Comparison of ENCODE assay signal across 9 cellular contexts in genomic region chr9:120894404-120895226, GRCh38. TPM values are rescaled to one million over a fixed set of nuclear protein-coding genes. Genes with fewer than 3 reads are reported as not detected.
DNase-seq lines count a peak whose midpoint lies in the region; ATAC-seq and TF ChIP-seq lines count a peak whose summit lies in the region.
"Had no signal": no experiment of that assay in that cellular context is flagged by ENCODE, and none has a peak within 500 bp of the region (broad histone marks: within the 10 kb centered on the region; RNA-seq: fewer than 3 reads in every experiment).

No MANE protein-coding gene starts in this region.

- H3K4me1 Mint-ChIP-seq in activated naive CD8-positive, alpha-beta T cell treated with anti-CD3 and anti-CD28 coated beads, Interleukin-2, amount 50 U/mL, for 24 hours, result peaks cover 93% of the 10 kb centered on the region
- H3K4me1 Mint-ChIP-seq in stimulated activated effector memory CD8-positive, alpha-beta T cell treated with anti-CD3 and anti-CD28 coated beads, Interleukin-12 subunit alpha, Interleukin-12 subunit beta, amount 100 ng/mL, for 72 hours, result peaks cover 62% of the 10 kb centered on the region

- H3K9ac ChIP-seq in HUES48 (ENCODE audit: low read depth, low read length), result no peak overlapping the region

- H3K27me3 Mint-ChIP-seq in activated naive CD8-positive, alpha-beta T cell treated with anti-CD3 and anti-CD28 coated beads, Interleukin-2, amount 50 U/mL, for 24 hours, result no peaks in the 10 kb centered on the region

- peaks cover 8% of the 10 kb centered on the region for H3K36me3 Mint-ChIP-seq in activated naive CD8-positive, alpha-beta T cell treated with anti-CD3 and anti-CD28 coated beads, Interleukin-2, amount 50 U/mL, for 24 hours (ENCODE audit: low read depth)
- peaks cover 96% of the 10 kb centered on the region for H3K36me3 Mint-ChIP-seq in stimulated activated effector memory CD8-positive, alpha-beta T cell treated with anti-CD3 and anti-CD28 coated beads, Interleukin-12 subunit alpha, Interleukin-12 subunit beta, amount 100 ng/mL, for 72 hours

- TF ChIP-seq CTCF in hepatocyte (IDR thresholded peaks at IDR 0.05; ENCODE audit: poor library complexity), result no peak

- peak overlapping the region; percentile 69 for H3K4me2 ChIP-seq in hepatocyte

- no peak overlapping the region for H3K27ac ChIP-seq in HUES48 (ENCODE audit: low read depth, low read length)
- peak overlapping the region; percentile 73 for H3K27ac ChIP-seq in hepatocyte

- no peak for DNase-seq in activated naive CD8-positive, alpha-beta T cell treated with anti-CD3 and anti-CD28 coated beads, Interleukin-2, amount 50 U/mL, for 24 hours
- DNase-seq in hepatocyte (ENCODE audit: low spot score) (peak; percentile 69), NCI-H1105 treated with DMSO at 0.1 percent for 48 hours (lab: John Stamatoyannopoulos, UW) (no peak)
- DNase-seq in stimulated activated effector memory CD8-positive, alpha-beta T cell treated with anti-CD3 and anti-CD28 coated beads, Interleukin-12 subunit alpha, Interleukin-12 subunit beta, amount 100 ng/mL, for 72 hours (ENCODE audit: low spot score in 2 of 2), result peak in 1 of 2 donors; percentile 52
- DNase-seq: NCI-H446; stimulated activated CD4-positive, alpha-beta T cell treated with anti-CD3 and anti-CD28 coated beads, Interleukin-12 subunit alpha, Interleukin-12 subunit beta, amount 100 ng/mL, for 4 hours had no signal

- no peak overlapping the region for H2AFZ ChIP-seq in hepatocyte

- peak overlapping the region; percentile 92 for H3K27ac Mint-ChIP-seq in activated naive CD8-positive, alpha-beta T cell treated with anti-CD3 and anti-CD28 coated beads, Interleukin-2, amount 50 U/mL, for 24 hours
- peak overlapping the region; percentile 94 for H3K27ac Mint-ChIP-seq in stimulated activated effector memory CD8-positive, alpha-beta T cell treated with anti-CD3 and anti-CD28 coated beads, Interleukin-12 subunit alpha, Interleukin-12 subunit beta, amount 100 ng/mL, for 72 hours

- no peaks in the 10 kb centered on the region for H3K9me3 ChIP-seq in HUES48 (ENCODE audit: control insufficient read depth, insufficient read depth, low read length)
- H3K9me3 ChIP-seq in hepatocyte (ENCODE audit: low read depth), result no peaks in the 10 kb centered on the region

- no peak overlapping the region for H3K4me3 Mint-ChIP-seq in activated naive CD8-positive, alpha-beta T cell treated with anti-CD3 and anti-CD28 coated beads, Interleukin-2, amount 50 U/mL, for 24 hours
- H3K4me3 Mint-ChIP-seq in stimulated activated effector memory CD8-positive, alpha-beta T cell treated with anti-CD3 and anti-CD28 coated beads, Interleukin-12 subunit alpha, Interleukin-12 subunit beta, amount 100 ng/mL, for 72 hours, result no peak overlapping the region

- H3K79me2 ChIP-seq in hepatocyte, result no peaks in the 10 kb centered on the region

- H3K4me3 ChIP-seq in HUES48 (ENCODE audit: low read depth, low read length), result peak overlapping the region; percentile 53
- no peak overlapping the region for H3K4me3 ChIP-seq in hepatocyte

- ATAC-seq in activated naive CD8-positive, alpha-beta T cell treated with anti-CD3 and anti-CD28 coated beads, Interleukin-2, amount 50 U/mL, for 24 hours, result no peak
- no peak for ATAC-seq in stimulated activated effector memory CD8-positive, alpha-beta T cell treated with anti-CD3 and anti-CD28 coated beads, Interleukin-12 subunit alpha, Interleukin-12 subunit beta, amount 100 ng/mL, for 72 hours
- ATAC-seq in HG03095 (IDR thresholded peaks at IDR 0.05; ENCODE audit: unreplicated experiment) (no peak), HG03457 (IDR thresholded peaks at IDR 0.05; ENCODE audit: unreplicated experiment) (no peak)

- H3K4me1 ChIP-seq in HUES48 (ENCODE audit: control insufficient read depth, insufficient read depth, low read length) (0 out of 2 replicates have a peak, but pooled peaks cover 11% of the 10 kb centered on the region), hepatocyte (ENCODE audit: insufficient read depth) (peaks cover 22% of the 10 kb centered on the region)

- H3K36me3 ChIP-seq in HUES48 (ENCODE audit: control insufficient read depth, insufficient read depth, low read length), result no peaks in the 10 kb centered on the region
- no peaks in the 10 kb centered on the region for H3K36me3 ChIP-seq in hepatocyte (replicated peaks; ENCODE audit: insufficient read depth, low read depth)

- no peaks in the 10 kb centered on the region for H3K9me3 Mint-ChIP-seq in activated naive CD8-positive, alpha-beta T cell treated with anti-CD3 and anti-CD28 coated beads, Interleukin-2, amount 50 U/mL, for 24 hours
- no peaks in the 10 kb centered on the region for H3K9me3 Mint-ChIP-seq in stimulated activated effector memory CD8-positive, alpha-beta T cell treated with anti-CD3 and anti-CD28 coated beads, Interleukin-12 subunit alpha, Interleukin-12 subunit beta, amount 100 ng/mL, for 72 hours

- H3K27me3 ChIP-seq in HUES48 (ENCODE audit: control insufficient read depth, insufficient read depth, low read length) (peaks cover 25% of the 10 kb centered on the region), hepatocyte (peaks cover 6% of the 10 kb centered on the region)

- H3K9me2 ChIP-seq in hepatocyte (replicated peaks; ENCODE audit: insufficient read depth), result no peaks in the 10 kb centered on the region

- WGBS in hepatocyte (ENCODE audit: low lambda C conversion rate, missing lambda C conversion rate), result 42% methylated on average over 54 of the region's 63 CpGs

- H4K20me1 ChIP-seq in hepatocyte (ENCODE audit: insufficient read depth, poor library complexity, severe bottlenecking), result no peaks in the 10 kb centered on the region

RNA-seq across cellular contexts. Expression of gene PHF19, which starts 17.6 kb away (rescaled TPM):
- 33.7 and 34.8 TPM in 2 replicates for total RNA-seq in hepatocyte
- polyA plus RNA-seq in hepatocyte, result 25.4 and 30.9 TPM in 2 replicates

RNA-seq across cellular contexts. Expression of gene TRAF1, which starts 32.0 kb away (rescaled TPM):
- 4.0 and 5.4 TPM in 2 replicates for total RNA-seq in hepatocyte
- 2.2 and 3.3 TPM in 2 replicates for polyA plus RNA-seq in hepatocyte

RNA-seq across cellular contexts. Expression of gene PSMD5, which starts 51.9 kb away (rescaled TPM):
- 13.3 and 14.7 TPM in 2 replicates for total RNA-seq in hepatocyte
- polyA plus RNA-seq in hepatocyte, result 10.4 and 12.1 TPM in 2 replicates
